10 cellular contexts compared by ENCODE assay signal in the genomic region with DNA sequence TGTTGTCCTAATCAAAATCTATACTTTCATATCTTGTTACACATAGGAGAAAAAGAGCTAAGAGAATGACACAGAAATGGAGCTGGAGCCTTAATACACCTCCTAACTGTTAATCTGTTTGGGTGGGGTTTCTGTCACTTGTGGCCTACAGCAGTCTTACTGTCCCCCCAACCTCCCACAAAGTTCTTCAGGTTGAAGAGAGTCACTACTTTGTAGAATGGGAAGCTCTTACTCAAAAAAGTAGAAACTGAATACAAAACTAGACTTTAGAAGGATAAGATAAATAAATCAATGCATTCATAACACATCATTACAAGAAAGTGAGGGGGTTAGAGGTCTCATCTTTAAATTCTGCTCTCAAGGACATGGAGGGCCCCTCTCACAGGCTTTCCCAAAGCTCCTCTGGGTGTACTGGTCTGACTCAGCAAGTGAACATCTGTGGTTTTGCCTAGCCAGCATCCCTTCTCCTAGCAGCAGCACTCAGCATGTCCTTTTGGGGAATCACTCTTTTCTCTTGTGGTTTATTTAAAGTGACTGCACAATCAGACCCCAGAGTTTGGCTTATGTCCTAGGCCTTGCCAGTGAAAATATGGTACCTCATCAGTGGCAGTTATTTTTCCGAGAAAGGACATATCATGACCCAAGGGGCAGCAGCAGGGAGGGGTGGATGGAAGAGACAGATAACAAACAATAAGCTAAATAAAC. TPM values are rescaled to one million over a fixed set of nuclear protein-coding genes. Genes with fewer than 3 reads are reported as not detected.
DNase-seq lines count a peak whose midpoint lies in the region; ATAC-seq, FAIRE-seq and TF ChIP-seq lines count a peak whose summit lies in the region.
"Had no signal": no experiment of that assay in that cellular context is flagged by ENCODE, and none has a peak within 500 bp of the region (broad histone marks: within the 10 kb centered on the region; RNA-seq: fewer than 3 reads in every experiment).

No MANE protein-coding gene starts in this region.

- peak; percentile 52 for FAIRE-seq in GM19239 (lab: Jason Lieb, UNC)

- POLR2A ChIA-PET in AG04449 (lab: Yijun Ruan, JAX) (interaction anchor here (0.9 kb wide), 1 partner anchor 27 kb away, joined by 3 read pairs; a partner anchor contains a TSS), T-cell (lab: Charles Lee) (interaction anchor here in 1 of 2 donors (0.6 kb wide), 1 partner anchor 14 kb away, joined by 3 read pairs; no protein-coding TSS in a partner anchor)

- DNase-seq in AG04449 (ENCODE audit: low read depth, low spot score) (peak; percentile 44), GM19239 (ENCODE audit: insufficient read length, low spot score) (peak; percentile 23), T-cell (no peak), fibroblast of peridontal ligament (ENCODE audit: extremely low read depth) (peak; percentile 79), HK-2 (ENCODE audit: unreplicated experiment) (no peak), NCI-H1694 (lab: John Stamatoyannopoulos, UW) (no peak)
- DNase-seq: NCI-H2081 treated with DMSO at 0.1 percent for 48 hours had no signal

- CTCF ChIA-PET in AG04449 (lab: Yijun Ruan, JAX) (interaction anchor here (0.6 to 1.2 kb wide), 5 partner anchors 34 to 198 kb away, joined by 3 to 6 read pairs (median 3); no protein-coding TSS in a partner anchor), T-cell (lab: Charles Lee) (interaction anchor here (1.0 to 1.2 kb wide), 2 partner anchors 82 to 174 kb away, joined by 4 to 7 read pairs; a partner anchor contains a TSS)

- H3K9me3 Mint-ChIP-seq in T-cell = no peaks in the 10 kb centered on the region

- no peaks in the 10 kb centered on the region for H3K27me3 Mint-ChIP-seq in T-cell

- no peaks in the 10 kb centered on the region for H3K36me3 Mint-ChIP-seq in T-cell

- H3K27ac Mint-ChIP-seq in T-cell = peak overlapping the region in 1 of 2 donors; percentile 18

- no peak for TF ChIP-seq CTCF in AG04449 (IDR thresholded peaks at IDR 0.05; ENCODE audit: insufficient read depth, low read length, missing control alignments)

- no peak overlapping the region for H3K4me3 ChIP-seq in AG04449 (ENCODE audit: low read depth, low read length)
- H3K4me3 ChIP-seq: adrenal gland had no signal

- peaks cover 21 to 35% (median 27%) of the 10 kb centered on the region in 3 donors for H3K4me1 Mint-ChIP-seq in T-cell

- peak overlapping the region; percentile 72 to 76 (median 75) for H3K4me3 Mint-ChIP-seq in T-cell

- no peak for ATAC-seq in T-cell (replicated peaks in 1 of 4)
- no peak for ATAC-seq in HG03135 (IDR thresholded peaks at IDR 0.05; ENCODE audit: unreplicated experiment)
- no peak for ATAC-seq in HG02642 (IDR thresholded peaks at IDR 0.05; ENCODE audit: poor library complexity, unreplicated experiment)

RNA-seq across cellular contexts. Expression of a gene that starts 2.0 kb away (rescaled TPM):
- total RNA-seq in T-cell = 10 to 100 TPM; 14.1 to 21.3 (median 17.3) TPM

RNA-seq across cellular contexts. Expression of a gene that starts 27.2 kb away (rescaled TPM):
- 10 to 100 TPM; 49.6 to 92.1 (median 67.8) TPM for total RNA-seq in T-cell

Comparison
In these comparisons a context has a peak if more than half of its experiments do, and no peak if none do; other contexts are left out.
1. DNase-seq: peak in AG04449 (single experiment), GM19239 (single experiment) and fibroblast of peridontal ligament (single experiment); none in T-cell (0 of 34), HK-2 (single experiment) and NCI-H1694 (single experiment).